ENCODE assay signal across 15 cellular contexts in genomic region chr4:115852767-115853091, GRCh38.
"Had no signal": no experiment of that assay in that cellular context is flagged by ENCODE, and none has a peak within 500 bp of the region (broad histone marks: within the 10 kb centered on the region; RNA-seq: fewer than 3 reads in every experiment).

No MANE protein-coding gene starts in this region.

- H3K9me3 Mint-ChIP-seq: activated B cell treated with CpG ODN at 0.5 μM for 24 hours; activated CD8-positive, alpha-beta T cell treated with anti-CD3 and anti-CD28 coated beads for 36 hours had no signal

- H3K27ac ChIP-seq: adrenal gland, colonic mucosa, psoas muscle, right lobe of liver, upper lobe of left lung had no signal

- H3K4me3 Mint-ChIP-seq: activated B cell treated with CpG ODN at 0.5 μM for 24 hours; activated CD8-positive, alpha-beta T cell treated with anti-CD3 and anti-CD28 coated beads for 36 hours; activated naive CD4-positive, alpha-beta T cell treated with anti-CD3 and anti-CD28 coated beads, Interleukin-2, amount 50 U/mL, for 24 hours; natural killer cell treated with Interleukin-12 subunit alpha and Interleukin-12 subunit beta and Interleukin-15 and Interleukin-18, amount 100 ng/mL, for 72 hours; stimulated activated naive CD8-positive, alpha-beta T cell treated with anti-CD3 and anti-CD28 coated beads, Interleukin-15, amount 100 ng/mL, for 72 hours had no signal

- ATAC-seq: activated CD8-positive, alpha-beta T cell treated with anti-CD3 and anti-CD28 coated beads for 36 hours; natural killer cell treated with Interleukin-12 subunit alpha and Interleukin-12 subunit beta and Interleukin-15 and Interleukin-18, amount 100 ng/mL, for 72 hours; psoas muscle; stimulated activated naive CD8-positive, alpha-beta T cell treated with anti-CD3 and anti-CD28 coated beads, Interleukin-15, amount 100 ng/mL, for 72 hours had no signal

- H3K27me3 Mint-ChIP-seq: activated B cell treated with CpG ODN at 0.5 μM for 24 hours; activated CD8-positive, alpha-beta T cell treated with anti-CD3 and anti-CD28 coated beads for 36 hours; activated naive CD4-positive, alpha-beta T cell treated with anti-CD3 and anti-CD28 coated beads, Interleukin-2, amount 50 U/mL, for 24 hours; natural killer cell treated with Interleukin-12 subunit alpha and Interleukin-12 subunit beta and Interleukin-15 and Interleukin-18, amount 100 ng/mL, for 72 hours; stimulated activated naive CD8-positive, alpha-beta T cell treated with anti-CD3 and anti-CD28 coated beads, Interleukin-15, amount 100 ng/mL, for 72 hours had no signal

- H3K36me3 ChIP-seq: adrenal gland, colonic mucosa, right lobe of liver, upper lobe of left lung had no signal

- H3K4me1 ChIP-seq: adrenal gland, colonic mucosa, psoas muscle, right lobe of liver, upper lobe of left lung had no signal

- FAIRE-seq: endothelial cell of umbilical vein had no signal

- H3K4me1 Mint-ChIP-seq: activated B cell treated with CpG ODN at 0.5 μM for 24 hours; activated naive CD4-positive, alpha-beta T cell treated with anti-CD3 and anti-CD28 coated beads, Interleukin-2, amount 50 U/mL, for 24 hours; stimulated activated naive CD8-positive, alpha-beta T cell treated with anti-CD3 and anti-CD28 coated beads, Interleukin-15, amount 100 ng/mL, for 72 hours had no signal

- H3K9me3 ChIP-seq: adrenal gland, colonic mucosa, psoas muscle, right lobe of liver, upper lobe of left lung had no signal

- H3K27me3 ChIP-seq: adrenal gland, colonic mucosa, right lobe of liver, upper lobe of left lung had no signal

- H3K27ac Mint-ChIP-seq: activated B cell treated with CpG ODN at 0.5 μM for 24 hours; activated CD8-positive, alpha-beta T cell treated with anti-CD3 and anti-CD28 coated beads for 36 hours; activated naive CD4-positive, alpha-beta T cell treated with anti-CD3 and anti-CD28 coated beads, Interleukin-2, amount 50 U/mL, for 24 hours; natural killer cell treated with Interleukin-12 subunit alpha and Interleukin-12 subunit beta and Interleukin-15 and Interleukin-18, amount 100 ng/mL, for 72 hours; stimulated activated naive CD8-positive, alpha-beta T cell treated with anti-CD3 and anti-CD28 coated beads, Interleukin-15, amount 100 ng/mL, for 72 hours had no signal

- H3K36me3 Mint-ChIP-seq: activated naive CD4-positive, alpha-beta T cell treated with anti-CD3 and anti-CD28 coated beads, Interleukin-2, amount 50 U/mL, for 24 hours; natural killer cell treated with Interleukin-12 subunit alpha and Interleukin-12 subunit beta and Interleukin-15 and Interleukin-18, amount 100 ng/mL, for 72 hours had no signal

- H3K4me2 ChIP-seq: smooth muscle cell had no signal

- DNase-seq: activated B cell treated with CpG ODN at 0.5 μM for 24 hours; activated CD8-positive, alpha-beta memory T cell treated with anti-CD3 and anti-CD28 coated beads, Interleukin-2, amount 50 U/mL, for 4 hours; activated effector memory CD4-positive, alpha-beta T cell treated with anti-CD3 and anti-CD28 coated beads, Interleukin-2, amount 50 U/mL, for 16 hours; activated T-cell treated with anti-CD3 and anti-CD28 coated beads, Interleukin-2, amount 50 U/mL, for 48 hours; psoas muscle had no signal

- H3K4me3 ChIP-seq: adrenal gland, colonic mucosa, psoas muscle, right lobe of liver, smooth muscle cell, upper lobe of left lung had no signal
